In genomic region chr14:26163761-26164160, GRCh38 we compare ENCODE assay signal across 8 cellular contexts.
DNase-seq lines count a peak whose midpoint lies in the region; ATAC-seq and TF ChIP-seq lines count a peak whose summit lies in the region.

No MANE protein-coding gene starts in this region.

- no peaks in the 10 kb centered on the region for H3K9me2 ChIP-seq in DOHH2 (replicated peaks; ENCODE audit: control insufficient read depth, low read length)

- H4K5ac ChIP-seq in mesendoderm (ENCODE audit: low read length): no peak overlapping the region

- no peak overlapping the region for H3K23ac ChIP-seq in mesendoderm (ENCODE audit: low read length)

- no peak overlapping the region for H2BK15ac ChIP-seq in mesendoderm (replicated peaks; ENCODE audit: low read depth)

- H3K4me2 ChIP-seq in DOHH2 (ENCODE audit: low read length) (no peak overlapping the region), mesendoderm (ENCODE audit: low read length) (no peak overlapping the region)

- no peaks in the 10 kb centered on the region for H3K79me1 ChIP-seq in mesendoderm (ENCODE audit: low read length)

- no peak for ATAC-seq in activated CD8-positive, alpha-beta memory T cell treated with anti-CD3 and anti-CD28 coated beads, Interleukin-2, amount 10 ng/mL, durations not matched to agents 7 days and 5 days

- H3K27me3 ChIP-seq in DOHH2 (ENCODE audit: control insufficient read depth, low read length): no peaks in the 10 kb centered on the region
- no peaks in the 10 kb centered on the region for H3K27me3 ChIP-seq in mesendoderm (ENCODE audit: insufficient read depth, low read length, poor library complexity)

- H3K56ac ChIP-seq in mesendoderm (ENCODE audit: low read length): no peak overlapping the region

- WGBS in mesendoderm (ENCODE audit: extremely low coverage, insufficient coverage, low lambda C conversion rate): no CpG with 5 or more reads among the region's 1 CpG

- H3K18ac ChIP-seq in mesendoderm (ENCODE audit: low read length): no peak overlapping the region

- H3K4ac ChIP-seq in mesendoderm (ENCODE audit: low read depth, low read length): no peak overlapping the region

- H3K9me3 Mint-ChIP-seq in activated CD8-positive, alpha-beta memory T cell treated with anti-CD3 and anti-CD28 coated beads, Interleukin-2, amount 10 ng/mL, durations not matched to agents 7 days and 5 days (ENCODE audit: low read depth): peaks cover 9% of the 10 kb centered on the region
- peaks cover 18% of the 10 kb centered on the region for H3K9me3 Mint-ChIP-seq in activated naive CD4-positive, alpha-beta T cell treated with anti-CD3 and anti-CD28 coated beads for 36 hours

- H2AK5ac ChIP-seq in mesendoderm (ENCODE audit: low read length): no peak overlapping the region

- no peak overlapping the region for H3K9ac ChIP-seq in mesendoderm (ENCODE audit: low read length)

- H3K79me2 ChIP-seq in DOHH2 (ENCODE audit: control insufficient read depth, low read length): no peaks in the 10 kb centered on the region
- H3K79me2 ChIP-seq in mesendoderm (ENCODE audit: control insufficient read depth, insufficient read depth, low read length): no peaks in the 10 kb centered on the region

- no peaks in the 10 kb centered on the region for H3K36me3 ChIP-seq in DOHH2 (ENCODE audit: control insufficient read depth, low read length)
- no peaks in the 10 kb centered on the region for H3K36me3 ChIP-seq in mesendoderm (ENCODE audit: control insufficient read depth, insufficient read depth, low read length)

- H3K4me3 Mint-ChIP-seq in activated CD8-positive, alpha-beta memory T cell treated with anti-CD3 and anti-CD28 coated beads, Interleukin-2, amount 10 ng/mL, durations not matched to agents 7 days and 5 days: no peak overlapping the region
- H3K4me3 Mint-ChIP-seq in activated naive CD4-positive, alpha-beta T cell treated with anti-CD3 and anti-CD28 coated beads for 36 hours: no peak overlapping the region

- H3K9me3 ChIP-seq in DOHH2 (ENCODE audit: control insufficient read depth, insufficient read depth, low read length): no peaks in the 10 kb centered on the region

- H3K36me3 Mint-ChIP-seq in activated CD8-positive, alpha-beta memory T cell treated with anti-CD3 and anti-CD28 coated beads, Interleukin-2, amount 10 ng/mL, durations not matched to agents 7 days and 5 days: no peaks in the 10 kb centered on the region
- H3K36me3 Mint-ChIP-seq in activated naive CD4-positive, alpha-beta T cell treated with anti-CD3 and anti-CD28 coated beads for 36 hours (ENCODE audit: low read depth): no peaks in the 10 kb centered on the region

- H3K27ac Mint-ChIP-seq in activated CD8-positive, alpha-beta memory T cell treated with anti-CD3 and anti-CD28 coated beads, Interleukin-2, amount 10 ng/mL, durations not matched to agents 7 days and 5 days: no peak overlapping the region
- no peak overlapping the region for H3K27ac Mint-ChIP-seq in activated naive CD4-positive, alpha-beta T cell treated with anti-CD3 and anti-CD28 coated beads for 36 hours

- in situ Hi-C loops in GM13976 (cut with MboI; ENCODE audit: low sequenced_read_pairs, unreplicated experiment): no loop called here

- no peak overlapping the region for H2BK120ac ChIP-seq in mesendoderm (ENCODE audit: low read depth, low read length)

- TF ChIP-seq CTCF in DOHH2 (IDR thresholded peaks at IDR 0.05; ENCODE audit: low read depth, low read length, poor library complexity, severe bottlenecking): peak; percentile 25
- TF ChIP-seq CTCF in GM13976 (IDR thresholded peaks at IDR 0.05; ENCODE audit: borderline replicate concordance, control extremely low read depth, extremely low read depth, insufficient read depth, missing control alignments): no peak

- H3F3A ChIP-seq in DOHH2 (ENCODE audit: control insufficient read depth, insufficient read depth): no peaks in the 10 kb centered on the region

- H2BK5ac ChIP-seq in mesendoderm (ENCODE audit: low read length): no peak overlapping the region

- H4K8ac ChIP-seq in mesendoderm (ENCODE audit: low read depth, low read length): no peak overlapping the region

- peak; percentile 57 for DNase-seq in NCI-H2029 (lab: John Stamatoyannopoulos, UW)
- DNase-seq in astrocyte of the hippocampus (ENCODE audit: low read depth, low spot score): peak; percentile 46
- DNase-seq in mesendoderm: peak; percentile 84
- DNase-seq in GM13976 (ENCODE audit: low spot score): no peak
- no peak for DNase-seq in activated CD8-positive, alpha-beta memory T cell treated with anti-CD3 and anti-CD28 coated beads, Interleukin-2, amount 10 ng/mL, durations not matched to agents 7 days and 5 days
- DNase-seq in HUDEP-2 (lab: John Stamatoyannopoulos, UW; ENCODE audit: unreplicated experiment in 76 of 76): no peak
- no peak for DNase-seq in activated naive CD4-positive, alpha-beta T cell treated with anti-CD3 and anti-CD28 coated beads for 36 hours

- CTCF ChIA-PET in activated CD8-positive, alpha-beta memory T cell treated with anti-CD3 and anti-CD28 coated beads, Interleukin-2, amount 10 ng/mL, durations not matched to agents 7 days and 5 days (lab: Charles Lee): interaction anchor here (1.2 kb wide), 1 partner anchor 11 kb away, joined by 4 read pairs; no protein-coding TSS in a partner anchor
- CTCF ChIA-PET in activated naive CD4-positive, alpha-beta T cell treated with anti-CD3 and anti-CD28 coated beads for 36 hours (lab: Charles Lee): no interaction called here

- H3K4me1 Mint-ChIP-seq in activated CD8-positive, alpha-beta memory T cell treated with anti-CD3 and anti-CD28 coated beads, Interleukin-2, amount 10 ng/mL, durations not matched to agents 7 days and 5 days: no peaks in the 10 kb centered on the region
- H3K4me1 Mint-ChIP-seq in activated naive CD4-positive, alpha-beta T cell treated with anti-CD3 and anti-CD28 coated beads for 36 hours (ENCODE audit: low read depth): no peaks in the 10 kb centered on the region

- H3K4me3 ChIP-seq in DOHH2 (ENCODE audit: low read length): no peak overlapping the region
- H3K4me3 ChIP-seq in mesendoderm (ENCODE audit: low read length): no peak overlapping the region

- no peaks in the 10 kb centered on the region for H3K4me1 ChIP-seq in DOHH2 (ENCODE audit: control insufficient read depth, low read length)
- no peaks in the 10 kb centered on the region for H3K4me1 ChIP-seq in mesendoderm (ENCODE audit: control insufficient read depth, low read depth, low read length)

- H3K27ac ChIP-seq in DOHH2 (ENCODE audit: low read depth, low read length) (no peak overlapping the region), mesendoderm (ENCODE audit: low read depth, low read length) (no peak overlapping the region)

- no peaks in the 10 kb centered on the region for H4K20me1 ChIP-seq in DOHH2 (ENCODE audit: control insufficient read depth, insufficient read depth, low read depth, low read length)

- H3K27me3 Mint-ChIP-seq in activated CD8-positive, alpha-beta memory T cell treated with anti-CD3 and anti-CD28 coated beads, Interleukin-2, amount 10 ng/mL, durations not matched to agents 7 days and 5 days: no peaks in the 10 kb centered on the region
- no peaks in the 10 kb centered on the region for H3K27me3 Mint-ChIP-seq in activated naive CD4-positive, alpha-beta T cell treated with anti-CD3 and anti-CD28 coated beads for 36 hours (ENCODE audit: low read depth)

- intact Hi-C loops in activated naive CD4-positive, alpha-beta T cell treated with anti-CD3 and anti-CD28 coated beads for 36 hours (cut with micrococcal nuclease): no loop called here

Comparison
In these comparisons a context has a peak if more than half of its experiments do, and no peak if none do; other contexts are left out.
1. DNase-seq: peak in NCI-H2029 (single experiment), astrocyte of the hippocampus (single experiment) and mesendoderm (single experiment); none in GM13976 (single experiment), activated CD8-positive, alpha-beta memory T cell treated with anti-CD3 and anti-CD28 coated beads, Interleukin-2, amount 10 ng/mL, durations not matched to agents 7 days and 5 days (single experiment), HUDEP-2 (0 of 76) and activated naive CD4-positive, alpha-beta T cell treated with anti-CD3 and anti-CD28 coated beads for 36 hours (single experiment).